1 cellular context compared by ENCODE assay signal in the genomic region with DNA sequence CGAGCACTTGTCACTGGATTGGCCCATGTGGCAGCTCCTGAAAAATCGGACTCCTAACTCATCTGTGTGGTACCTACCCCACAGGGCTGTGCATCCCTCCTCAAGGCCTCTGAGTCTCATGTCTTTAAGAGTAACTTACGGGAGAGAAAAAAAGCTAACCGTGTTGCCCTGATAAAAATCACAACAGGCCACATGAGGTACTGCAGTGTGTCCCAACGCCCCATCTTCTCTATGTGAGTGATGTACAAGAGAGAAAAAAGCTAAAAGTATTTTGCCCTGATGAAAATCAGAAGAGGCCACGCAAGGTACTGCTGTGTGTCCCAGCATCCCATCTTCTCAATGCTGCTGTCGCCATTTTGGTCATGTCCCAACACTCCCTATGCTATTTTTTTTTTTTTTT.
TF ChIP-seq lines count a peak whose summit lies in the region.

No MANE protein-coding gene starts in this region.

TF ChIP-seq in GM23338, 12 proteins besides CTCF, POLR2A, EP300 and RAD21:
- no peak for TF ChIP-seq STAT1 (IDR thresholded peaks at IDR 0.05; ENCODE audit: unreplicated experiment)
